14 cellular contexts compared by ENCODE assay signal in genomic region chr18:42814618-42815017, GRCh38.
A peak's percentile ranks its signal among the peaks of the same experiment; 100 is the strongest.
DNase-seq lines count a peak whose midpoint lies in the region.
"Had no signal": no experiment of that assay in that cellular context is flagged by ENCODE, and none has a peak within 500 bp of the region (broad histone marks: within the 10 kb centered on the region; RNA-seq: fewer than 3 reads in every experiment).

No MANE protein-coding gene starts in this region.

- peak overlapping the region in 1 of 2 experiments; percentile 12 for H3K18ac ChIP-seq in mesenchymal stem cell (ENCODE audit: low read depth in 1 of 2, low read length in 2 of 2)

- peak overlapping the region; percentile 39 for H4K91ac ChIP-seq in mesenchymal stem cell (ENCODE audit: low read length)

- no peak overlapping the region for H3K9ac ChIP-seq in mesenchymal stem cell (ENCODE audit: low read length)
- H3K9ac ChIP-seq: GM23248 had no signal

- DNase-seq in NCI-H2171 treated with DMSO at 0.1 percent for 48 hours (lab: John Stamatoyannopoulos, UW) (peak; percentile 10), NCI-H2171 (lab: John Stamatoyannopoulos, UW) (no peak), NCI-H69 (lab: John Stamatoyannopoulos, UW) (peak; percentile 64), mesenchymal stem cell (no peak), cerebellum (ENCODE audit: low spot score) (no peak), OCI-M1 (lab: John Stamatoyannopoulos, UW) (no peak)
- DNase-seq: ACHN; BE2C; CD4-positive, alpha-beta T cell; DMS79; GDM1; GM23248 had no signal

- H3K27me3 ChIP-seq in mesenchymal stem cell (ENCODE audit: control insufficient read depth in 1 of 2, insufficient read depth in 1 of 2, low read length in 2 of 2) = no peaks in the 10 kb centered on the region
- H3K27me3 ChIP-seq: BE2C had no signal

- no peak overlapping the region for H2BK12ac ChIP-seq in mesenchymal stem cell (ENCODE audit: low read length in 2 of 2)

- no peak overlapping the region for H2BK5ac ChIP-seq in mesenchymal stem cell (ENCODE audit: low read depth, low read length, poor library complexity, severe bottlenecking)

- no peak overlapping the region for H2AK5ac ChIP-seq in mesenchymal stem cell (ENCODE audit: low read length, severe bottlenecking)

- no peak overlapping the region for H3K23ac ChIP-seq in mesenchymal stem cell (ENCODE audit: low read length in 2 of 2)

- no peak overlapping the region for H3K4me2 ChIP-seq in mesenchymal stem cell (ENCODE audit: low read length, poor library complexity, severe bottlenecking)

- no peak overlapping the region for H2AFZ ChIP-seq in mesenchymal stem cell (ENCODE audit: low read depth, low read length)
- H2AFZ ChIP-seq: GM23248 had no signal

- no peak overlapping the region for H3K27ac ChIP-seq in mesenchymal stem cell (ENCODE audit: low read length, poor library complexity, severe bottlenecking)
- H3K27ac ChIP-seq: C4-2B, GM23248 had no signal

- H3K79me1 ChIP-seq in mesenchymal stem cell (replicated peaks; ENCODE audit: low read length, poor library complexity, severe bottlenecking) = no peaks in the 10 kb centered on the region

- whole genome bisulfite sequencing in mesenchymal stem cell = 100% methylated on average over 1 of the region's 4 CpGs

- peak overlapping the region; percentile 3 for H4K8ac ChIP-seq in mesenchymal stem cell (ENCODE audit: low read length)

- no peak overlapping the region for H2BK15ac ChIP-seq in mesenchymal stem cell (ENCODE audit: low read depth, poor library complexity, severe bottlenecking)

- H2BK120ac ChIP-seq in mesenchymal stem cell (ENCODE audit: low read depth, low read length) = no peak overlapping the region

- no peak overlapping the region for H3K4me3 ChIP-seq in mesenchymal stem cell (ENCODE audit: insufficient read depth in 1 of 2, low read depth in 1 of 2, low read length in 2 of 2)
- H3K4me3 ChIP-seq: GM23248, HAP-1 had no signal

- H3K9me3 ChIP-seq in mesenchymal stem cell (ENCODE audit: control insufficient read depth, low read length) = no peaks in the 10 kb centered on the region
- H3K9me3 ChIP-seq: BE2C, HAP-1 had no signal

- H3K4ac ChIP-seq in mesenchymal stem cell (ENCODE audit: low read depth in 1 of 2, low read length in 2 of 2) = peak overlapping the region in 1 of 2 experiments; percentile 59

- H3K36me3 ChIP-seq in mesenchymal stem cell (ENCODE audit: control insufficient read depth in 1 of 2, insufficient read depth in 2 of 2, low read depth in 1 of 2, low read length in 2 of 2) = no peaks in the 10 kb centered on the region
- H3K36me3 ChIP-seq: BE2C, HAP-1 had no signal

- H3K14ac ChIP-seq in mesenchymal stem cell (ENCODE audit: low read length in 2 of 2) = no peak overlapping the region

- no peaks in the 10 kb centered on the region for H3K4me1 ChIP-seq in mesenchymal stem cell (ENCODE audit: control insufficient read depth, insufficient read depth, low read depth, low read length)
- H3K4me1 ChIP-seq: BE2C had no signal

Comparison
In these comparisons a context has a peak if more than half of its experiments do, and no peak if none do; other contexts are left out.
1. DNase-seq: peak in NCI-H2171 treated with DMSO at 0.1 percent for 48 hours (single experiment) and NCI-H69 (single experiment); none in NCI-H2171 (single experiment), mesenchymal stem cell (single experiment), cerebellum (single experiment) and OCI-M1 (single experiment).